19 cellular contexts compared by ENCODE assay signal in genomic region chr6:144697389-144697788, GRCh38.
DNase-seq lines count a peak whose midpoint lies in the region; ATAC-seq, FAIRE-seq and TF ChIP-seq lines count a peak whose summit lies in the region.
"Had no signal": no experiment of that assay in that cellular context is flagged by ENCODE, and none has a peak within 500 bp of the region (broad histone marks: within the 10 kb centered on the region; RNA-seq: fewer than 3 reads in every experiment).

No MANE protein-coding gene starts in this region.

- peak; percentile 54 for FAIRE-seq in endometrium (lab: Jason Lieb, UNC)
- FAIRE-seq: D721Med had no signal

- H2AFZ ChIP-seq in DND-41 (ENCODE audit: low read depth, low read length) (no peak overlapping the region), Karpas-422 (ENCODE audit: low read length) (no peak overlapping the region), neural progenitor cell (replicated peaks) (no peak overlapping the region)

- no peaks in the 10 kb centered on the region for H3K9me2 ChIP-seq in Karpas-422 (replicated peaks; ENCODE audit: insufficient read depth, low read length)

- H3K4me2 ChIP-seq in DND-41 (ENCODE audit: insufficient read depth, low read length) (no peak overlapping the region), Karpas-422 (ENCODE audit: low read depth, low read length, poor library complexity, severe bottlenecking) (no peak overlapping the region), neural progenitor cell (no peak overlapping the region)
- H3K4me2 ChIP-seq: BLaER1 treated with 17β-estradiol and CSF1 and Interleukin-3, amounts not matched to agents 10 nM and 100 nM had no signal

- no peaks in the 10 kb centered on the region for H3K4me1 ChIP-seq in DND-41 (ENCODE audit: insufficient read depth, low read length)
- no peaks in the 10 kb centered on the region for H3K4me1 ChIP-seq in Karpas-422 (ENCODE audit: low read length)
- H3K4me1 ChIP-seq in neural progenitor cell, result no peaks in the 10 kb centered on the region

- H3K9me3 ChIP-seq in DND-41 (ENCODE audit: insufficient read depth, low read length, severe bottlenecking) (no peaks in the 10 kb centered on the region), Karpas-422 (ENCODE audit: low read length) (no peaks in the 10 kb centered on the region), neural progenitor cell (ENCODE audit: low read depth) (no peaks in the 10 kb centered on the region)

- H3K9ac ChIP-seq in DND-41 (ENCODE audit: low read depth, low read length) (no peak overlapping the region), Karpas-422 (ENCODE audit: low read length) (no peak overlapping the region), neural progenitor cell (no peak overlapping the region)
- H3K9ac ChIP-seq: BLaER1 treated with 17β-estradiol and CSF1 and Interleukin-3, amounts not matched to agents 10 nM and 100 nM had no signal

- H3F3A ChIP-seq in neural progenitor cell (ENCODE audit: low read depth), result no peaks in the 10 kb centered on the region

- H3K27me3 ChIP-seq in DND-41 (ENCODE audit: insufficient read depth, low read length, poor library complexity) (no peaks in the 10 kb centered on the region), Karpas-422 (ENCODE audit: low read length) (no peaks in the 10 kb centered on the region; the same call in 1 of the 2 replicates), neural progenitor cell (no peaks in the 10 kb centered on the region)
- H3K27me3 ChIP-seq: BLaER1 treated with 17β-estradiol and CSF1 and Interleukin-3, amounts not matched to agents 10 nM and 100 nM had no signal

- H3K27ac ChIP-seq in DND-41 (ENCODE audit: low read length), result no peak overlapping the region
- no peak overlapping the region for H3K27ac ChIP-seq in Karpas-422 (ENCODE audit: low read length)
- H3K27ac ChIP-seq in neural progenitor cell, result no peak overlapping the region
- H3K27ac ChIP-seq: BLaER1 treated with 17β-estradiol and CSF1 and Interleukin-3, amounts not matched to agents 10 nM and 100 nM had no signal

- H3K4me1 Mint-ChIP-seq in mesothelial cell of epicardium (peaks cover 20% of the 10 kb centered on the region), neural progenitor cell (no peaks in the 10 kb centered on the region)

- H3K4me3 ChIP-seq in DND-41 (ENCODE audit: low read depth in 1 of 2, low read length in 2 of 2) (no peak overlapping the region), Karpas-422 (ENCODE audit: low read length) (no peak overlapping the region), neural progenitor cell (no peak overlapping the region)
- H3K4me3 ChIP-seq: BLaER1 treated with 17β-estradiol and CSF1 and Interleukin-3, amounts not matched to agents 10 nM and 100 nM had no signal

- peaks cover 5% of the 10 kb centered on the region; the same call in 1 of the 2 replicates for H4K20me1 ChIP-seq in DND-41 (ENCODE audit: insufficient read depth, low read length)
- no peaks in the 10 kb centered on the region for H4K20me1 ChIP-seq in Karpas-422 (ENCODE audit: insufficient read depth, low read depth, low read length)
- H4K20me1 ChIP-seq in neural progenitor cell (ENCODE audit: low read depth), result no peaks in the 10 kb centered on the region

- ATAC-seq in DND-41 (ENCODE audit: insufficient read depth, low read depth) (peak; percentile 59; the same call in 1 of the 3 replicates), SK-N-SH treated with all-trans-retinoic acid at 6 μM for 48 hours (peak; percentile 32; the same call in 1 of the 3 replicates)

- H3K27me3 Mint-ChIP-seq in mesothelial cell of epicardium (ENCODE audit: low read depth), result no peaks in the 10 kb centered on the region
- no peaks in the 10 kb centered on the region for H3K27me3 Mint-ChIP-seq in neural progenitor cell (ENCODE audit: insufficient read depth, low read depth)

- H3K79me2 ChIP-seq in DND-41 (ENCODE audit: insufficient read depth, low read length) (peaks cover 21% of the 10 kb centered on the region), Karpas-422 (ENCODE audit: low read length) (no peaks in the 10 kb centered on the region), neural progenitor cell (ENCODE audit: low read depth) (no peaks in the 10 kb centered on the region)

- H3K36me3 Mint-ChIP-seq in mesothelial cell of epicardium (peaks cover 26% of the 10 kb centered on the region), neural progenitor cell (no peaks in the 10 kb centered on the region)

- H3K36me3 ChIP-seq in DND-41 (ENCODE audit: insufficient read depth, low read length), result peaks cover 28% of the 10 kb centered on the region
- H3K36me3 ChIP-seq in Karpas-422 (ENCODE audit: insufficient read depth, low read length), result no peaks in the 10 kb centered on the region
- H3K36me3 ChIP-seq in neural progenitor cell, result peaks cover 3% of the 10 kb centered on the region

- H3K4me3 Mint-ChIP-seq in mesothelial cell of epicardium, result no peak overlapping the region
- no peak overlapping the region for H3K4me3 Mint-ChIP-seq in neural progenitor cell

- H3K9me3 Mint-ChIP-seq in mesothelial cell of epicardium (peaks cover 21% of the 10 kb centered on the region), neural progenitor cell (peaks cover 18% of the 10 kb centered on the region)

- H3K27ac Mint-ChIP-seq in mesothelial cell of epicardium, result peak overlapping the region; percentile 3
- no peak overlapping the region for H3K27ac Mint-ChIP-seq in neural progenitor cell

- TF ChIP-seq CTCF in DND-41 (IDR thresholded peaks at IDR 0.05; ENCODE audit: borderline replicate concordance, extremely low read depth, low read length, poor library complexity, severe bottlenecking) (no peak), mesothelial cell of epicardium (IDR thresholded peaks at IDR 0.05; ENCODE audit: unreplicated experiment) (no peak), neural progenitor cell (IDR thresholded peaks at IDR 0.05) (no peak)

- DNase-seq in DND-41 (no peak), mesothelial cell of epicardium (ENCODE audit: low spot score in 2 of 2, unreplicated experiment in 2 of 2) (no peak), AG08395 (ENCODE audit: low spot score) (no peak), Karpas-422 (no peak), NAMALWA (ENCODE audit: low spot score) (no peak), neural progenitor cell (ENCODE audit: low spot score) (no peak)
- DNase-seq: DMS79, NCI-H1105 treated with DMSO at 0.1 percent for 48 hours, NCI-H1694 treated with DMSO at 0.1 percent for 48 hours, NCI-H2107, NCI-H2227 treated with DMSO at 0.1 percent for 48 hours, NCI-H510A treated with DMSO at 0.1 percent for 48 hours, NCI-H774, OCI-M1, SHP77 had no signal

TF ChIP-seq in SK-N-SH treated with all-trans-retinoic acid at 6 μM for 48 hours, 23 proteins besides CTCF, POLR2A, EP300 and RAD21 (continues in another document):
- TF ChIP-seq ZC3H10 (CRISPR knock-in tag; IDR thresholded peaks at IDR 0.05) (no peak), ZNF70 (CRISPR knock-in tag; IDR thresholded peaks at IDR 0.05) (no peak), CSDC2 (CRISPR knock-in tag; IDR thresholded peaks at IDR 0.05) (no peak), BACH2 (CRISPR knock-in tag; IDR thresholded peaks at IDR 0.05; ENCODE audit: borderline replicate concordance) (no peak), TOX (CRISPR knock-in tag; IDR thresholded peaks at IDR 0.05; ENCODE audit: borderline replicate concordance) (no peak), TCF4 (CRISPR knock-in tag; IDR thresholded peaks at IDR 0.05; ENCODE audit: borderline replicate concordance) (peak; percentile 94), PPARA (CRISPR knock-in tag; IDR thresholded peaks at IDR 0.05; ENCODE audit: borderline replicate concordance) (no peak)
- TF ChIP-seq, protein P1, sequence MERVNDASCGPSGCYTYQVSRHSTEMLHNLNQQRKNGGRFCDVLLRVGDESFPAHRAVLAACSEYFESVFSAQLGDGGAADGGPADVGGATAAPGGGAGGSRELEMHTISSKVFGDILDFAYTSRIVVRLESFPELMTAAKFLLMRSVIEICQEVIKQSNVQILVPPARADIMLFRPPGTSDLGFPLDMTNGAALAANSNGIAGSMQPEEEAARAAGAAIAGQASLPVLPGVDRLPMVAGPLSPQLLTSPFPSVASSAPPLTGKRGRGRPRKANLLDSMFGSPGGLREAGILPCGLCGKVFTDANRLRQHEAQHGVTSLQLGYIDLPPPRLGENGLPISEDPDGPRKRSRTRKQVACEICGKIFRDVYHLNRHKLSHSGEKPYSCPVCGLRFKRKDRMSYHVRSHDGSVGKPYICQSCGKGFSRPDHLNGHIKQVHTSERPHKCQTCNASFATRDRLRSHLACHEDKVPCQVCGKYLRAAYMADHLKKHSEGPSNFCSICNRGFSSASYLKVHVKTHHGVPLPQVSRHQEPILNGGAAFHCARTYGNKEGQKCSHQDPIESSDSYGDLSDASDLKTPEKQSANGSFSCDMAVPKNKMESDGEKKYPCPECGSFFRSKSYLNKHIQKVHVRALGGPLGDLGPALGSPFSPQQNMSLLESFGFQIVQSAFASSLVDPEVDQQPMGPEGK (CRISPR knock-in tag; IDR thresholded peaks at IDR 0.05; ENCODE audit: borderline replicate concordance), result no peak
- TF ChIP-seq, protein P2, sequence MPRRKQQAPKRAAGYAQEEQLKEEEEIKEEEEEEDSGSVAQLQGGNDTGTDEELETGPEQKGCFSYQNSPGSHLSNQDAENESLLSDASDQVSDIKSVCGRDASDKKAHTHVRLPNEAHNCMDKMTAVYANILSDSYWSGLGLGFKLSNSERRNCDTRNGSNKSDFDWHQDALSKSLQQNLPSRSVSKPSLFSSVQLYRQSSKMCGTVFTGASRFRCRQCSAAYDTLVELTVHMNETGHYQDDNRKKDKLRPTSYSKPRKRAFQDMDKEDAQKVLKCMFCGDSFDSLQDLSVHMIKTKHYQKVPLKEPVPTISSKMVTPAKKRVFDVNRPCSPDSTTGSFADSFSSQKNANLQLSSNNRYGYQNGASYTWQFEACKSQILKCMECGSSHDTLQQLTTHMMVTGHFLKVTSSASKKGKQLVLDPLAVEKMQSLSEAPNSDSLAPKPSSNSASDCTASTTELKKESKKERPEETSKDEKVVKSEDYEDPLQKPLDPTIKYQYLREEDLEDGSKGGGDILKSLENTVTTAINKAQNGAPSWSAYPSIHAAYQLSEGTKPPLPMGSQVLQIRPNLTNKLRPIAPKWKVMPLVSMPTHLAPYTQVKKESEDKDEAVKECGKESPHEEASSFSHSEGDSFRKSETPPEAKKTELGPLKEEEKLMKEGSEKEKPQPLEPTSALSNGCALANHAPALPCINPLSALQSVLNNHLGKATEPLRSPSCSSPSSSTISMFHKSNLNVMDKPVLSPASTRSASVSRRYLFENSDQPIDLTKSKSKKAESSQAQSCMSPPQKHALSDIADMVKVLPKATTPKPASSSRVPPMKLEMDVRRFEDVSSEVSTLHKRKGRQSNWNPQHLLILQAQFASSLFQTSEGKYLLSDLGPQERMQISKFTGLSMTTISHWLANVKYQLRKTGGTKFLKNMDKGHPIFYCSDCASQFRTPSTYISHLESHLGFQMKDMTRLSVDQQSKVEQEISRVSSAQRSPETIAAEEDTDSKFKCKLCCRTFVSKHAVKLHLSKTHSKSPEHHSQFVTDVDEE (CRISPR knock-in tag; IDR thresholded peaks at IDR 0.05), result peak; percentile 69; the same call in 1 of the 2 replicates
